ENCODE assay signal across 18 cellular contexts in the genomic region with DNA sequence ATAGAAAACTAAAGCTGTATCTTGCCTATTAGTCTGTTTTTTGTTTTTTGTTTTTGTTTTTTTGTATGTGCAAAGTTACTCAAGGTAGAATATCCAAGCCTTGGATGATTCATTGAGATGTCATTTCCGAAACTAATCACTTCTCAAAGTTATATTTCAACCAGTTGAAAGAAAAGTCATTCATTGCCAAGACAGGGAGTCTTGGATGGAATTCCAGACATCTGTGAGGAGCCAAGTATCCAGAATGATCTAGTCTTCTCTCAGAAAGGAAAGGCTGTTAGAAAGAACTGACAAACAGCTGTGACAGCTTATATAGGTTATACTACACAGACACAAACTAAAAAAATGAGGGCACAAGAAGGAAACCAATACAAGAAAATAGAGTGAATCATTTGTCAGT.
"Had no signal": no experiment of that assay in that cellular context is flagged by ENCODE, and none has a peak within 500 bp of the region (broad histone marks: within the 10 kb centered on the region; RNA-seq: fewer than 3 reads in every experiment).

No MANE protein-coding gene starts in this region.

- H3K27ac ChIP-seq: sigmoid colon, spleen, testis, upper lobe of left lung had no signal

- DNase-seq: activated CD4-positive, alpha-beta T cell treated with anti-CD3 and anti-CD28 coated beads, Interleukin-2, amount 50 U/mL, for 1 hour; activated naive CD8-positive, alpha-beta T cell treated with anti-CD3 and anti-CD28 coated beads, Interleukin-2, amount 10 ng/mL, durations not matched to agents 7 days and 5 days; anterior cingulate cortex; effector memory CD4-positive, alpha-beta T cell; hippocampal formation; kidney; sigmoid colon; spleen; stimulated activated naive CD8-positive, alpha-beta T cell treated with anti-CD3 and anti-CD28 coated beads, Interleukin-15, amount 100 ng/mL, for 72 hours; T-helper 1 cell; T1000; testis; upper lobe of left lung had no signal

- H3K27me3 Mint-ChIP-seq: activated naive CD8-positive, alpha-beta T cell treated with anti-CD3 and anti-CD28 coated beads, Interleukin-2, amount 10 ng/mL, durations not matched to agents 7 days and 5 days; dendritic cell treated with granulocyte-macrophage colony-stimulating factor and Interleukin-4, amounts not matched to agents 40 ng/mL and 50 ng/mL, for 4 days; stimulated activated naive CD8-positive, alpha-beta T cell treated with anti-CD3 and anti-CD28 coated beads, Interleukin-15, amount 100 ng/mL, for 72 hours had no signal

- ATAC-seq: activated CD4-positive, CD25-positive, alpha-beta regulatory T cell treated with anti-CD3 and anti-CD28 coated beads, Interleukin-2, amount 50 U/mL, for 24 hours; stimulated activated naive CD8-positive, alpha-beta T cell treated with anti-CD3 and anti-CD28 coated beads, Interleukin-15, amount 100 ng/mL, for 72 hours had no signal

- H3K9me3 ChIP-seq: sigmoid colon, spleen, testis had no signal

- H3K36me3 ChIP-seq: sigmoid colon, spleen, upper lobe of left lung had no signal

- H3K27me3 ChIP-seq: sigmoid colon, spleen, testis, upper lobe of left lung had no signal

- H3K36me3 Mint-ChIP-seq: activated naive CD8-positive, alpha-beta T cell treated with anti-CD3 and anti-CD28 coated beads, Interleukin-2, amount 10 ng/mL, durations not matched to agents 7 days and 5 days; mesothelial cell of epicardium had no signal

- H3K27ac Mint-ChIP-seq: activated naive CD8-positive, alpha-beta T cell treated with anti-CD3 and anti-CD28 coated beads, Interleukin-2, amount 10 ng/mL, durations not matched to agents 7 days and 5 days; activated T-helper 1 cell treated with anti-CD3 and anti-CD28 coated beads, Interleukin-12 subunit alpha, Interleukin-12 subunit beta, Interleukin-2, Interleukin-4 antibody, amounts not matched to agents 30 ng/mL and 10 ng/mL and 1 ng/mL, durations not matched to agents 14 hours and 24 hours and 36 hours; dendritic cell treated with granulocyte-macrophage colony-stimulating factor and Interleukin-4, amounts not matched to agents 40 ng/mL and 50 ng/mL, for 4 days; mesothelial cell of epicardium had no signal

- H3K4me1 ChIP-seq: sigmoid colon, spleen, testis, upper lobe of left lung had no signal

- H3K4me3 Mint-ChIP-seq: activated naive CD8-positive, alpha-beta T cell treated with anti-CD3 and anti-CD28 coated beads, Interleukin-2, amount 10 ng/mL, durations not matched to agents 7 days and 5 days; activated T-helper 1 cell treated with anti-CD3 and anti-CD28 coated beads, Interleukin-12 subunit alpha, Interleukin-12 subunit beta, Interleukin-2, Interleukin-4 antibody, amounts not matched to agents 30 ng/mL and 10 ng/mL and 1 ng/mL, durations not matched to agents 14 hours and 24 hours and 36 hours; dendritic cell treated with granulocyte-macrophage colony-stimulating factor and Interleukin-4, amounts not matched to agents 40 ng/mL and 50 ng/mL, for 4 days; mesothelial cell of epicardium; neural crest cell; stimulated activated naive CD8-positive, alpha-beta T cell treated with anti-CD3 and anti-CD28 coated beads, Interleukin-15, amount 100 ng/mL, for 72 hours had no signal

- H3K4me1 Mint-ChIP-seq: activated naive CD8-positive, alpha-beta T cell treated with anti-CD3 and anti-CD28 coated beads, Interleukin-2, amount 10 ng/mL, durations not matched to agents 7 days and 5 days; neural crest cell; stimulated activated naive CD8-positive, alpha-beta T cell treated with anti-CD3 and anti-CD28 coated beads, Interleukin-15, amount 100 ng/mL, for 72 hours had no signal

- H3K4me3 ChIP-seq: sigmoid colon, spleen, testis, upper lobe of left lung had no signal

- H3K9me3 Mint-ChIP-seq: activated T-helper 1 cell treated with anti-CD3 and anti-CD28 coated beads, Interleukin-12 subunit alpha, Interleukin-12 subunit beta, Interleukin-2, Interleukin-4 antibody, amounts not matched to agents 30 ng/mL and 10 ng/mL and 1 ng/mL, durations not matched to agents 14 hours and 24 hours and 36 hours had no signal
